11 cellular contexts compared by ENCODE assay signal in genomic region chr7:50212666-50213621, GRCh38.
DNase-seq lines count a peak whose midpoint lies in the region; ATAC-seq, FAIRE-seq and TF ChIP-seq lines count a peak whose summit lies in the region.
"Had no signal": no experiment of that assay in that cellular context is flagged by ENCODE, and none has a peak within 500 bp of the region (broad histone marks: within the 10 kb centered on the region; RNA-seq: fewer than 3 reads in every experiment).

No MANE protein-coding gene starts in this region.

- no peaks in the 10 kb centered on the region for H4K20me1 ChIP-seq in GM12878 (ENCODE audit: control insufficient read depth, insufficient read depth)

- FAIRE-seq in GM12878 (lab: Jason Lieb, UNC): no peak

- RAD21 ChIA-PET in GM12878 (lab: Charles Lee; ENCODE audit: unreplicated experiment): interaction anchor here (1.0 to 6.5 kb wide), 9 partner anchors 7 to 204 kb away, joined by 3 to 47 read pairs (median 6); no protein-coding TSS in a partner anchor

- H3K27ac ChIP-seq in CD4-positive, alpha-beta memory T cell (ENCODE audit: low read depth, low read length): no peak overlapping the region
- H3K27ac ChIP-seq in GM12878 (ENCODE audit: control insufficient read depth, insufficient read depth): no peak overlapping the region
- H3K27ac ChIP-seq in WERI-Rb-1: no peak overlapping the region
- H3K27ac ChIP-seq: breast epithelium, vagina had no signal

- H3K4me1 ChIP-seq in CD4-positive, alpha-beta memory T cell (ENCODE audit: insufficient read depth, low read length): peaks cover 89% of the 10 kb centered on the region
- H3K4me1 ChIP-seq in GM12878 (ENCODE audit: control insufficient read depth, insufficient read depth, low read length): peaks cover 9% of the 10 kb centered on the region
- H3K4me1 ChIP-seq: breast epithelium, vagina had no signal

- peak overlapping the region; percentile 16 to 94 (median 60) for H3K27ac Mint-ChIP-seq in CD4-positive, alpha-beta memory T cell
- H3K27ac Mint-ChIP-seq in endothelial cell (ENCODE audit: unreplicated experiment): no peak overlapping the region
- H3K27ac Mint-ChIP-seq in WTC11: no peak overlapping the region

- ATAC-seq in GM19372 (IDR thresholded peaks at IDR 0.05; ENCODE audit: low read depth, unreplicated experiment): peak; percentile 53
- peak; percentile 70 for ATAC-seq in GM12878
- ATAC-seq in WTC11: no peak
- ATAC-seq: SK-N-SH treated with all-trans-retinoic acid at 6 μM for 48 hours had no signal

- intact Hi-C loops in CD4-positive, alpha-beta memory T cell (cut with micrococcal nuclease): no loop called here
- intact Hi-C loops in GM12878 (cut with micrococcal nuclease; ENCODE audit: unreplicated experiment): no loop called here

- H3K4me2 ChIP-seq in GM12878 (ENCODE audit: control insufficient read depth, insufficient read depth): no peak overlapping the region

- H2AFZ ChIP-seq in GM12878 (ENCODE audit: control insufficient read depth, low read depth, low read length): no peak overlapping the region

- no peak for TF ChIP-seq POLR2A in GM12878 (IDR thresholded peaks at IDR 0.05; ENCODE audit: low read depth, low read length)

- peak; percentile 61 for TF ChIP-seq RAD21 in GM12878 (IDR thresholded peaks at IDR 0.05; ENCODE audit: insufficient read depth, low read depth, low read length)

- H3K4me3 ChIP-seq in CD4-positive, alpha-beta memory T cell (ENCODE audit: low read length in 2 of 2): no peak overlapping the region
- H3K4me3 ChIP-seq in GM12878 (no peak overlapping the region), WERI-Rb-1 (ENCODE audit: low read depth, low read length) (no peak overlapping the region)
- H3K4me3 ChIP-seq: breast epithelium, vagina had no signal

- no peaks in the 10 kb centered on the region for H3K79me2 ChIP-seq in GM12878 (ENCODE audit: control insufficient read depth, insufficient read depth, low read length)

- no peaks in the 10 kb centered on the region for H3K27me3 ChIP-seq in CD4-positive, alpha-beta memory T cell (ENCODE audit: insufficient read depth, low read length)
- H3K27me3 ChIP-seq in GM12878 (replicated peaks in 1 of 2; ENCODE audit: control insufficient read depth in 2 of 2, insufficient read depth in 2 of 2, low read length in 1 of 2): no peaks in the 10 kb centered on the region
- H3K27me3 ChIP-seq in WERI-Rb-1 (ENCODE audit: insufficient read depth, low read depth, severe bottlenecking): no peaks in the 10 kb centered on the region
- H3K27me3 ChIP-seq: breast epithelium, vagina had no signal

- POLR2A ChIA-PET in CD4-positive, alpha-beta memory T cell (lab: Charles Lee; ENCODE audit: partially characterized antibody): interaction anchor here (1.0 to 22.0 kb wide), 9 partner anchors 10 to 155 kb away, joined by 3 to 675 read pairs (median 6); partner anchors contain the start of gene IKZF1
- POLR2A ChIA-PET in GM12878 (lab: Charles Lee): interaction anchor here (0.9 to 1.4 kb wide), 2 partner anchors 53 to 71 kb away, joined by 3 read pairs; no protein-coding TSS in a partner anchor
- POLR2A ChIA-PET in WTC11 (lab: Charles Lee): no interaction called here

- H3K9me3 ChIP-seq in CD4-positive, alpha-beta memory T cell (ENCODE audit: control insufficient read depth in 1 of 2, low read length in 2 of 2): no peaks in the 10 kb centered on the region
- H3K9me3 ChIP-seq in GM12878 (replicated peaks; ENCODE audit: control insufficient read depth, insufficient read depth, low read length) (no peaks in the 10 kb centered on the region), WERI-Rb-1 (ENCODE audit: severe bottlenecking) (no peaks in the 10 kb centered on the region)
- H3K9me3 ChIP-seq: breast epithelium, vagina had no signal

- peaks cover 63 to 99% (median 83%) of the 10 kb centered on the region in 4 donors for H3K4me1 Mint-ChIP-seq in CD4-positive, alpha-beta memory T cell
- peaks cover 3% of the 10 kb centered on the region for H3K4me1 Mint-ChIP-seq in endothelial cell (ENCODE audit: unreplicated experiment)
- no peaks in the 10 kb centered on the region for H3K4me1 Mint-ChIP-seq in WTC11

- H3K36me3 Mint-ChIP-seq in CD4-positive, alpha-beta memory T cell: no peaks in the 10 kb centered on the region
- H3K36me3 Mint-ChIP-seq in endothelial cell (ENCODE audit: low read depth, unreplicated experiment) (no peaks in the 10 kb centered on the region), WTC11 (no peaks in the 10 kb centered on the region)

- 0 out of 4 replicates have a peak, but pooled peaks of 1 of the 2 experiments have one; percentile 11 for TF ChIP-seq EP300 in GM12878 (IDR thresholded peaks at IDR 0.05; ENCODE audit: borderline replicate concordance in 1 of 2, control insufficient read depth in 1 of 2, low read depth in 2 of 2, low read length in 2 of 2)

- no peak overlapping the region for H3K9ac ChIP-seq in GM12878 (ENCODE audit: control insufficient read depth, insufficient read depth, low read length)

- peak; percentile 20 to 47 (median 25); a peak in 3 of 6 replicates for TF ChIP-seq CTCF in GM12878 (IDR thresholded peaks at IDR 0.05 in 2 of 3, conservative IDR thresholded peaks at IDR 0.05 in 1 of 3; ENCODE audit: control insufficient read depth in 2 of 3, extremely low read depth in 1 of 3, insufficient read depth in 1 of 3, low read depth in 3 of 3, low read length in 3 of 3)
- no peak for TF ChIP-seq CTCF in WERI-Rb-1 (IDR thresholded peaks at IDR 0.05; ENCODE audit: low read depth, low read length)
- TF ChIP-seq CTCF in endothelial cell (IDR thresholded peaks at IDR 0.05; ENCODE audit: unreplicated experiment): no peak
- no peak for TF ChIP-seq CTCF in WTC11 (IDR thresholded peaks at IDR 0.05)

- BruUV-seq in GM12878 (replicated peaks; lab: Mats Ljungman, UMichigan): no TSS peak

- CTCF ChIA-PET in CD4-positive, alpha-beta memory T cell (lab: Charles Lee; ENCODE audit: partially characterized antibody): interaction anchor here (0.7 to 16.0 kb wide), 5 partner anchors 7 to 203 kb away, joined by 3 to 424 read pairs (median 4); no protein-coding TSS in a partner anchor
- CTCF ChIA-PET in GM12878 (lab: Yijun Ruan, JAX) (interaction anchor here (0.6 to 5.0 kb wide), 17 partner anchors 17 to 948 kb away, joined by 3 to 52 read pairs (median 3); no protein-coding TSS in a partner anchor), WTC11 (lab: Charles Lee) (interaction anchor here (0.9 kb wide), 2 partner anchors 17 to 152 kb away, joined by 3 read pairs; no protein-coding TSS in a partner anchor)

- no peaks in the 10 kb centered on the region for H3K36me3 ChIP-seq in CD4-positive, alpha-beta memory T cell (ENCODE audit: insufficient read depth, low read length)
- H3K36me3 ChIP-seq in GM12878 (ENCODE audit: control insufficient read depth in 2 of 2, insufficient read depth in 2 of 2, low read length in 1 of 2) (no peaks in the 10 kb centered on the region), WERI-Rb-1 (no peaks in the 10 kb centered on the region)
- H3K36me3 ChIP-seq: breast epithelium, vagina had no signal

- 47% methylated on average over 15 of the region's 15 CpGs for WGBS in GM12878 (ENCODE audit: insufficient coverage, insufficient replicate concordance, low lambda C conversion rate, missing lambda C conversion rate)

- in situ Hi-C loops in GM12878 (cut with MboI): no loop called here

- H3K9me3 Mint-ChIP-seq in CD4-positive, alpha-beta memory T cell: no peaks in the 10 kb centered on the region
- H3K9me3 Mint-ChIP-seq in endothelial cell (ENCODE audit: unreplicated experiment) (no peaks in the 10 kb centered on the region), WTC11 (no peaks in the 10 kb centered on the region)

- no peaks in the 10 kb centered on the region for H3K27me3 Mint-ChIP-seq in CD4-positive, alpha-beta memory T cell
- H3K27me3 Mint-ChIP-seq in endothelial cell (ENCODE audit: unreplicated experiment) (peaks cover 15% of the 10 kb centered on the region), WTC11 (ENCODE audit: low read depth) (no peaks in the 10 kb centered on the region)

- DNase-seq in CD4-positive, alpha-beta memory T cell: peak in 1 of 5 donors; percentile 36
- DNase-seq in Kasumi-1 (lab: John Stamatoyannopoulos, UW) (peak; percentile 100), GM12878 (ENCODE audit: low read depth, low spot score) (no peak), WERI-Rb-1 (no peak), endothelial cell (ENCODE audit: low spot score) (no peak), WTC11 (ENCODE audit: low spot score) (no peak), T-helper 9 cell (no peak)

- SMC1A ChIA-PET in GM12878 (lab: Charles Lee; ENCODE audit: uncharacterized antibody, unreplicated experiment): interaction anchor here (0.9 to 16.6 kb wide), 13 partner anchors 13 to 205 kb away, joined by 3 to 274 read pairs (median 5); no protein-coding TSS in a partner anchor

- peak overlapping the region in 7 of 8 donors; percentile 29 to 81 (median 72) for H3K4me3 Mint-ChIP-seq in CD4-positive, alpha-beta memory T cell
- no peak overlapping the region for H3K4me3 Mint-ChIP-seq in endothelial cell (ENCODE audit: unreplicated experiment)
- no peak overlapping the region for H3K4me3 Mint-ChIP-seq in WTC11

TF ChIP-seq in GM12878, 131 proteins besides CTCF, POLR2A, EP300 and RAD21 (continues in another document):
- peak; percentile 53; the same call in 1 of the 2 replicates for TF ChIP-seq SPI1 (IDR thresholded peaks at IDR 0.05; ENCODE audit: borderline replicate concordance, insufficient read depth, low read depth, low read length)
- no peak for TF ChIP-seq TARDBP (IDR thresholded peaks at IDR 0.05; ENCODE audit: borderline replicate concordance)
- 0 out of 2 replicates have a peak, but pooled peaks have one; percentile 24 for TF ChIP-seq TCF3 (IDR thresholded peaks at IDR 0.05; ENCODE audit: borderline replicate concordance, insufficient read depth, low read depth, low read length)
- peak; percentile 30 for TF ChIP-seq MEF2B (IDR thresholded peaks at IDR 0.05; ENCODE audit: partially characterized antibody, poor library complexity, severe bottlenecking)
- TF ChIP-seq IKZF2 (IDR thresholded peaks at IDR 0.05): peak in 1 of 2 experiments; percentile 28; a peak in 1 of 4 replicates

TF ChIP-seq in WTC11, 78 proteins besides CTCF, POLR2A, EP300 and RAD21 (continues in another document):
- no peak for TF ChIP-seq FOXP4 (CRISPR knock-in tag; IDR thresholded peaks at IDR 0.05)

Comparison
In these comparisons a context has a peak if more than half of its experiments do, and no peak if none do; other contexts are left out.
1. DNase-seq: peak in Kasumi-1 (2 of 2); none in GM12878 (single experiment), WERI-Rb-1 (single experiment), endothelial cell (single experiment), WTC11 (single experiment) and T-helper 9 cell (single experiment).
2. H3K27ac Mint-ChIP-seq: peak in CD4-positive, alpha-beta memory T cell (7 of 7); none in endothelial cell (single experiment) and WTC11 (single experiment).
3. H3K4me3 Mint-ChIP-seq: peak in CD4-positive, alpha-beta memory T cell (7 of 8); none in endothelial cell (single experiment) and WTC11 (single experiment).
4. CTCF ChIP-seq: peak in GM12878 (3 of 3); none in WERI-Rb-1 (single experiment), endothelial cell (single experiment) and WTC11 (single experiment).